In the genomic region with DNA sequence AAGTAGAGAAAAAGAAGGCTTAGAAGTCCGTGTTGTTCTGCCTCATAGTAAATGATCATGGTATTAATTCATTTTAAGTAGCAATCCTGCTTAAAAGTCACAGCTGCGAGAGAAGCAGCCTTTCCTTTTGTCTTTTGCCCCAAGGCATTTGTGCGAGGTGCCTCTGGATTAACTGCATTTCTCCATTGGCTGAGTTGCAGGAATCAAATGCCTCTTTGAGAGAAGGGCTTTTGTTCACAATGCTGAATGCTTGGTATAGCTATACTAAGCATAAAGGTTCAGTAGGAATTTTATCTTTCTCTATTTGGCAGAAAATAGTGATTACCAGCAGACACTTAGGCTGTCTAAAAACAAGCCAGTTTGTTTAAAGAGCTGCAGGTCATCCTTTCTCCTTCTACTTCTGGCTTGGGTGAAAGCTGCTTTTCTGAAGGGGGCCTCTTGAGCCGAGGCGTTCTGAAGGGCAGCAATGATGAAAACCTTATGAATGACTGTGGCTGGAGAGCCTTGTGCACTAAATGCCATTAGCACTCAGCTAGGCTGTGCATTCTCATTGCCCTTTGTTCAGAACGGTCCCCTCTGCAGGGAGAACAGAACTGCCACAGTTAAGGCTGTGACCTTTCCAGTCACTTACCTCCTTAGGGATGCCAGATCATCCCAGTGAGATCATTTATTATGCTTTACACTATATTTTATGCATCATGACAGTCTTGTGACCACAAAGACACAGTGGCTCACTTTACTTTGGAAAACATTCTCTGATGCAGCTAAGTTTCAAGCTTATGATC, we compare ENCODE assay signal across 1 cellular context.
TF ChIP-seq lines count a peak whose summit lies in the region.

No MANE protein-coding gene starts in this region.

TF ChIP-seq in HepG2, 621 proteins besides CTCF, POLR2A, EP300 and RAD21 (continued from another document):
- TF ChIP-seq ZBTB7B (CRISPR knock-in tag; IDR thresholded peaks at IDR 0.05) (peak; percentile 44; the same call in 1 of the 2 replicates), SAP130 (CRISPR knock-in tag; IDR thresholded peaks at IDR 0.05; ENCODE audit: low read depth) (peak; percentile 25; the same call in 1 of the 2 replicates), MTA3 (CRISPR knock-in tag; IDR thresholded peaks at IDR 0.05) (no peak), ZNF883 (CRISPR knock-in tag; IDR thresholded peaks at IDR 0.05; ENCODE audit: not compliant biosample characterization) (no peak), XBP1 (CRISPR knock-in tag; IDR thresholded peaks at IDR 0.05) (no peak), MED1 (CRISPR knock-in tag; IDR thresholded peaks at IDR 0.05) (0 out of 2 replicates have a peak, but pooled peaks have one; percentile 4), ZNF24 (IDR thresholded peaks at IDR 0.05) (no peak), KLF15 (CRISPR knock-in tag; IDR thresholded peaks at IDR 0.05; ENCODE audit: borderline replicate concordance) (no peak), GATA4 (IDR thresholded peaks at IDR 0.05; ENCODE audit: borderline replicate concordance, low read depth) (no peak), ZNF564 (CRISPR knock-in tag; IDR thresholded peaks at IDR 0.05) (no peak), MTERF4 (CRISPR knock-in tag; IDR thresholded peaks at IDR 0.05) (no peak), MEIS2 (CRISPR knock-in tag; IDR thresholded peaks at IDR 0.05) (no peak), ZNF839 (CRISPR knock-in tag; IDR thresholded peaks at IDR 0.05; ENCODE audit: borderline replicate concordance) (no peak), MYC (CRISPR knock-in tag; IDR thresholded peaks at IDR 0.05; ENCODE audit: borderline replicate concordance) (no peak), LCORL (IDR thresholded peaks at IDR 0.05) (no peak), LCORL (CRISPR knock-in tag; IDR thresholded peaks at IDR 0.05) (no peak), HOXA3 (CRISPR knock-in tag; IDR thresholded peaks at IDR 0.05) (0 out of 2 replicates have a peak, but pooled peaks have one; percentile 9), PAF1 (CRISPR knock-in tag; IDR thresholded peaks at IDR 0.05) (no peak), SP140L (CRISPR knock-in tag; IDR thresholded peaks at IDR 0.05; ENCODE audit: borderline replicate concordance) (no peak), HMG20A (CRISPR knock-in tag; IDR thresholded peaks at IDR 0.05; ENCODE audit: borderline replicate concordance) (0 out of 2 replicates have a peak, but pooled peaks have one; percentile 7), ZNF556 (CRISPR knock-in tag; IDR thresholded peaks at IDR 0.05; ENCODE audit: borderline replicate concordance) (no peak), HIVEP1 (CRISPR knock-in tag; IDR thresholded peaks at IDR 0.05) (no peak), YEATS2 (CRISPR knock-in tag; IDR thresholded peaks at IDR 0.05; ENCODE audit: borderline replicate concordance) (no peak), MTF1 (CRISPR knock-in tag; IDR thresholded peaks at IDR 0.05) (no peak), ZBTB46 (CRISPR knock-in tag; IDR thresholded peaks at IDR 0.05; ENCODE audit: borderline replicate concordance) (no peak)
- TF ChIP-seq, protein P1, sequence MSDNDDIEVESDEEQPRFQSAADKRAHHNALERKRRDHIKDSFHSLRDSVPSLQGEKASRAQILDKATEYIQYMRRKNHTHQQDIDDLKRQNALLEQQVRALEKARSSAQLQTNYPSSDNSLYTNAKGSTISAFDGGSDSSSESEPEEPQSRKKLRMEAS (IDR thresholded peaks at IDR 0.05) = peak; percentile 26; the same call in 1 of the 2 replicates
- TF ChIP-seq, protein P2, sequence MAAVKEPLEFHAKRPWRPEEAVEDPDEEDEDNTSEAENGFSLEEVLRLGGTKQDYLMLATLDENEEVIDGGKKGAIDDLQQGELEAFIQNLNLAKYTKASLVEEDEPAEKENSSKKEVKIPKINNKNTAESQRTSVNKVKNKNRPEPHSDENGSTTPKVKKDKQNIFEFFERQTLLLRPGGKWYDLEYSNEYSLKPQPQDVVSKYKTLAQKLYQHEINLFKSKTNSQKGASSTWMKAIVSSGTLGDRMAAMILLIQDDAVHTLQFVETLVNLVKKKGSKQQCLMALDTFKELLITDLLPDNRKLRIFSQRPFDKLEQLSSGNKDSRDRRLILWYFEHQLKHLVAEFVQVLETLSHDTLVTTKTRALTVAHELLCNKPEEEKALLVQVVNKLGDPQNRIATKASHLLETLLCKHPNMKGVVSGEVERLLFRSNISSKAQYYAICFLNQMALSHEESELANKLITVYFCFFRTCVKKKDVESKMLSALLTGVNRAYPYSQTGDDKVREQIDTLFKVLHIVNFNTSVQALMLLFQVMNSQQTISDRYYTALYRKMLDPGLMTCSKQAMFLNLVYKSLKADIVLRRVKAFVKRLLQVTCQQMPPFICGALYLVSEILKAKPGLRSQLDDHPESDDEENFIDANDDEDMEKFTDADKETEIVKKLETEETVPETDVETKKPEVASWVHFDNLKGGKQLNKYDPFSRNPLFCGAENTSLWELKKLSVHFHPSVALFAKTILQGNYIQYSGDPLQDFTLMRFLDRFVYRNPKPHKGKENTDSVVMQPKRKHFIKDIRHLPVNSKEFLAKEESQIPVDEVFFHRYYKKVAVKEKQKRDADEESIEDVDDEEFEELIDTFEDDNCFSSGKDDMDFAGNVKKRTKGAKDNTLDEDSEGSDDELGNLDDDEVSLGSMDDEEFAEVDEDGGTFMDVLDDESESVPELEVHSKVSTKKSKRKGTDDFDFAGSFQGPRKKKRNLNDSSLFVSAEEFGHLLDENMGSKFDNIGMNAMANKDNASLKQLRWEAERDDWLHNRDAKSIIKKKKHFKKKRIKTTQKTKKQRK (IDR thresholded peaks at IDR 0.05; ENCODE audit: low read length) = no peak
